In genomic region chr16:27449434-27450188, GRCh38 we compare ENCODE assay signal across 8 cellular contexts. TPM values are rescaled to one million over a fixed set of nuclear protein-coding genes. Genes with fewer than 3 reads are reported as not detected.
A peak's percentile ranks its signal among the peaks of the same experiment; 100 is the strongest.
DNase-seq lines count a peak whose midpoint lies in the region; ATAC-seq and TF ChIP-seq lines count a peak whose summit lies in the region.

No MANE protein-coding gene starts in this region.

- no peak overlapping the region for H3K4ac ChIP-seq in trophoblast cell (ENCODE audit: low read depth, low read length)

- no peak overlapping the region for H3K23ac ChIP-seq in trophoblast cell (ENCODE audit: low read length)

- TF ChIP-seq POLR2A in vagina (IDR thresholded peaks at IDR 0.05), result no peak

- no peak overlapping the region for H2AFZ ChIP-seq in trophoblast cell (ENCODE audit: insufficient read depth, low read length, poor library complexity)

- peaks cover 6 to 30% (median 13%) of the 10 kb centered on the region in 11 experiments for H3K9me3 ChIP-seq in BLaER1 treated with 17β-estradiol and CSF1 and Interleukin-3, amounts not matched to agents 10 nM and 100 nM (replicated peaks in 1 of 11)
- peaks cover 20% of the 10 kb centered on the region for H3K9me3 ChIP-seq in trophoblast cell (ENCODE audit: insufficient read depth, low read depth, low read length)
- peaks cover 2% of the 10 kb centered on the region for H3K9me3 ChIP-seq in vagina

- ATAC-seq in stimulated activated memory B cell treated with anti-CD40 and anti-IgM and Interleukin-4, amounts not matched to agents 10 μg/mL and 1 μg/mL and 100 μg/mL, for 72 hours, result peak; percentile 90

- peaks cover 0 to 28% (median 0%) of the 10 kb centered on the region in 11 experiments; a peak in 2 of 22 replicates for H3K27me3 ChIP-seq in BLaER1 treated with 17β-estradiol and CSF1 and Interleukin-3, amounts not matched to agents 10 nM and 100 nM
- H3K27me3 ChIP-seq in H7 (ENCODE audit: control insufficient read depth, insufficient read depth, low read length), result no peaks in the 10 kb centered on the region
- H3K27me3 ChIP-seq in trophoblast cell (ENCODE audit: insufficient read depth, low read length), result no peaks in the 10 kb centered on the region
- H3K27me3 ChIP-seq in vagina, result no peaks in the 10 kb centered on the region

- H3K79me1 ChIP-seq in trophoblast cell (ENCODE audit: low read length), result no peaks in the 10 kb centered on the region

- no peak overlapping the region for H2BK120ac ChIP-seq in trophoblast cell (ENCODE audit: insufficient read depth, low read length, poor library complexity)

- no peaks in the 10 kb centered on the region for H3K9me3 Mint-ChIP-seq in stimulated activated memory B cell treated with anti-CD40 and anti-IgM and Interleukin-4, amounts not matched to agents 10 μg/mL and 1 μg/mL and 100 μg/mL, for 72 hours

- no CpG with 5 or more reads among the region's 31 CpGs for WGBS in trophoblast cell (ENCODE audit: extremely low coverage, insufficient coverage, insufficient read length)

- H3K27ac Mint-ChIP-seq in stimulated activated memory B cell treated with anti-CD40 and anti-IgM and Interleukin-4, amounts not matched to agents 10 μg/mL and 1 μg/mL and 100 μg/mL, for 72 hours, result peak overlapping the region; percentile 79

- H4K12ac ChIP-seq in trophoblast cell (ENCODE audit: low read depth, low read length), result no peak overlapping the region

- H3K9ac ChIP-seq in BLaER1 treated with 17β-estradiol and CSF1 and Interleukin-3, amounts not matched to agents 10 nM and 100 nM, result peak overlapping the region in 8 of 11 experiments; percentile 6 to 69 (median 36); a peak in 8 of 22 replicates
- no peak overlapping the region for H3K9ac ChIP-seq in trophoblast cell (ENCODE audit: low read length)

- intact Hi-C loops in vagina (cut with DNase I), result no loop called here

- H3K4me3 Mint-ChIP-seq in stimulated activated memory B cell treated with anti-CD40 and anti-IgM and Interleukin-4, amounts not matched to agents 10 μg/mL and 1 μg/mL and 100 μg/mL, for 72 hours, result peak overlapping the region; percentile 32

- peaks cover 51 to 77% (median 72%) of the 10 kb centered on the region in 10 experiments for H3K4me1 ChIP-seq in BLaER1 treated with 17β-estradiol and CSF1 and Interleukin-3, amounts not matched to agents 10 nM and 100 nM
- H3K4me1 ChIP-seq in trophoblast cell (ENCODE audit: control insufficient read depth in 1 of 2, insufficient read depth in 2 of 2, low read length in 2 of 2) (peaks cover 4 to 6% of the 10 kb centered on the region in 2 experiments), vagina (no peaks in the 10 kb centered on the region)

- no peak overlapping the region for H3K18ac ChIP-seq in trophoblast cell (ENCODE audit: low read length)

- no peak overlapping the region for H4K91ac ChIP-seq in trophoblast cell (ENCODE audit: low read depth, low read length)

- no peak for TF ChIP-seq CTCF in vagina (IDR thresholded peaks at IDR 0.05)

- H3K14ac ChIP-seq in trophoblast cell (ENCODE audit: low read length), result no peak overlapping the region

- peaks cover 82% of the 10 kb centered on the region for H3K4me1 Mint-ChIP-seq in stimulated activated memory B cell treated with anti-CD40 and anti-IgM and Interleukin-4, amounts not matched to agents 10 μg/mL and 1 μg/mL and 100 μg/mL, for 72 hours

- peak overlapping the region; percentile 73 to 96 (median 88) for H3K4me2 ChIP-seq in BLaER1 treated with 17β-estradiol and CSF1 and Interleukin-3, amounts not matched to agents 10 nM and 100 nM
- H3K4me2 ChIP-seq in trophoblast cell (ENCODE audit: low read length), result no peak overlapping the region

- peak overlapping the region in 6 of 10 experiments; percentile 19 to 45 (median 26); a peak in 7 of 20 replicates for H3K4me3 ChIP-seq in BLaER1 treated with 17β-estradiol and CSF1 and Interleukin-3, amounts not matched to agents 10 nM and 100 nM
- H3K4me3 ChIP-seq in H7 (ENCODE audit: insufficient read depth, low read depth, low read length) (no peak overlapping the region), trophoblast cell (ENCODE audit: low read depth, low read length) (no peak overlapping the region), vagina (no peak overlapping the region)

- H2AK5ac ChIP-seq in trophoblast cell (ENCODE audit: low read length), result no peak overlapping the region

- DNase-seq in H7 (peak; percentile 62), germinal center (ENCODE audit: low spot score) (peak; percentile 73), trophoblast cell (no peak), NCI-H146 treated with DMSO at 0.1 percent for 48 hours (lab: John Stamatoyannopoulos, UW; ENCODE audit: unreplicated experiment) (no peak), vagina (ENCODE audit: extremely low spot score in 2 of 2) (no peak)
- DNase-seq in activated CD4-positive, alpha-beta T cell treated with anti-CD3 and anti-CD28 coated beads for 24 hours (ENCODE audit: low read depth in 2 of 2), result peak; percentile 42 to 51

- no peak overlapping the region for H4K8ac ChIP-seq in trophoblast cell (ENCODE audit: low read depth, low read length)

- H2BK12ac ChIP-seq in trophoblast cell (ENCODE audit: low read length), result no peak overlapping the region

- no peaks in the 10 kb centered on the region for H3K27me3 Mint-ChIP-seq in stimulated activated memory B cell treated with anti-CD40 and anti-IgM and Interleukin-4, amounts not matched to agents 10 μg/mL and 1 μg/mL and 100 μg/mL, for 72 hours

- peaks cover 12 to 51% (median 32%) of the 10 kb centered on the region in 11 experiments for H3K36me3 ChIP-seq in BLaER1 treated with 17β-estradiol and CSF1 and Interleukin-3, amounts not matched to agents 10 nM and 100 nM
- H3K36me3 ChIP-seq in H7 (replicated peaks; ENCODE audit: control insufficient read depth, insufficient read depth, low read length) (no peaks in the 10 kb centered on the region), trophoblast cell (ENCODE audit: control insufficient read depth in 1 of 2, insufficient read depth in 2 of 2, low read length in 2 of 2) (no peaks in the 10 kb centered on the region), vagina (no peaks in the 10 kb centered on the region)

- peak overlapping the region in 4 of 11 experiments; percentile 29 to 62 (median 54); a peak in 8 of 22 replicates for H3K27ac ChIP-seq in BLaER1 treated with 17β-estradiol and CSF1 and Interleukin-3, amounts not matched to agents 10 nM and 100 nM
- H3K27ac ChIP-seq in trophoblast cell (ENCODE audit: low read depth, low read length) (no peak overlapping the region), vagina (no peak overlapping the region)

- peaks cover 62% of the 10 kb centered on the region for H3K36me3 Mint-ChIP-seq in stimulated activated memory B cell treated with anti-CD40 and anti-IgM and Interleukin-4, amounts not matched to agents 10 μg/mL and 1 μg/mL and 100 μg/mL, for 72 hours

- H3K79me2 ChIP-seq in trophoblast cell (ENCODE audit: control insufficient read depth, insufficient read depth, low read length, poor library complexity), result no peaks in the 10 kb centered on the region

- no peak overlapping the region for H2BK5ac ChIP-seq in trophoblast cell (ENCODE audit: low read depth, low read length, poor library complexity)

- peaks cover 0 to 46% (median 0%) of the 10 kb centered on the region in 11 experiments; a peak in 7 of 22 replicates for H4K20me1 ChIP-seq in BLaER1 treated with 17β-estradiol and CSF1 and Interleukin-3, amounts not matched to agents 10 nM and 100 nM

RNA-seq across cellular contexts. Expression of gene IL21R, which starts 47.6 kb away (rescaled TPM):
- 0.07 and 0.73 TPM in 2 replicates for total RNA-seq in H7 (2014; rRNA removed; shearing (Covaris generic))
- 0.08 and 0.15 TPM in 2 replicates for polyA plus RNA-seq in trophoblast cell (2013)
- total RNA-seq in vagina, result 0.98 TPM

Comparison
In these comparisons a context has a peak if more than half of its experiments do, and no peak if none do; other contexts are left out.
1. H3K4me3 ChIP-seq: peak in BLaER1 treated with 17β-estradiol and CSF1 and Interleukin-3, amounts not matched to agents 10 nM and 100 nM (6 of 10); none in H7 (single experiment), trophoblast cell (single experiment) and vagina (0 of 2).
2. DNase-seq: peak in H7 (single experiment), activated CD4-positive, alpha-beta T cell treated with anti-CD3 and anti-CD28 coated beads for 24 hours (2 of 2) and germinal center (single experiment); none in trophoblast cell (0 of 2), NCI-H146 treated with DMSO at 0.1 percent for 48 hours (single experiment) and vagina (0 of 2).